17 cellular contexts compared by ENCODE assay signal in genomic region chr11:10648896-10649295, GRCh38. TPM values are rescaled to one million over a fixed set of nuclear protein-coding genes. Genes with fewer than 3 reads are reported as not detected.
DNase-seq lines count a peak whose midpoint lies in the region; ATAC-seq and TF ChIP-seq lines count a peak whose summit lies in the region.
"Had no signal": no experiment of that assay in that cellular context is flagged by ENCODE, and none has a peak within 500 bp of the region (broad histone marks: within the 10 kb centered on the region; RNA-seq: fewer than 3 reads in every experiment).

No MANE protein-coding gene starts in this region.

- H3K27ac Mint-ChIP-seq in osteocyte (ENCODE audit: unreplicated experiment): peak overlapping the region; percentile 52
- H3K27ac Mint-ChIP-seq: CD4-positive, alpha-beta T cell had no signal

- no peaks in the 10 kb centered on the region for H3K9me3 Mint-ChIP-seq in osteocyte (ENCODE audit: unreplicated experiment)
- H3K9me3 Mint-ChIP-seq: CD4-positive, alpha-beta T cell had no signal

- ATAC-seq in thoracic aorta (ENCODE audit: insufficient number of reproducible peaks, low FRiP score, low read depth): no peak
- no peak for ATAC-seq in HG03520 (IDR thresholded peaks at IDR 0.05; ENCODE audit: unreplicated experiment)
- no peak for ATAC-seq in GM18870 (IDR thresholded peaks at IDR 0.05; ENCODE audit: unreplicated experiment)
- ATAC-seq: HepG2 had no signal

- no peak overlapping the region for H3K4me3 ChIP-seq in coronary artery
- H3K4me3 ChIP-seq in thoracic aorta: no peak overlapping the region
- H3K4me3 ChIP-seq: Peyer's patch had no signal

- no peaks in the 10 kb centered on the region for H3K27me3 ChIP-seq in thoracic aorta (replicated peaks; ENCODE audit: insufficient read depth)
- H3K27me3 ChIP-seq: Peyer's patch had no signal

- TF ChIP-seq CTCF in coronary artery (IDR thresholded peaks at IDR 0.05) (no peak), osteocyte (IDR thresholded peaks at IDR 0.05) (no peak), thoracic aorta (IDR thresholded peaks at IDR 0.05) (no peak)

- no peaks in the 10 kb centered on the region for H3K27me3 Mint-ChIP-seq in osteocyte (ENCODE audit: unreplicated experiment)
- H3K27me3 Mint-ChIP-seq: CD4-positive, alpha-beta T cell had no signal

- peak overlapping the region; percentile 7 to 59 for H3K27ac ChIP-seq in coronary artery
- H3K27ac ChIP-seq in thoracic aorta: peak overlapping the region; percentile 74 to 90

- H3K9me3 ChIP-seq in thoracic aorta: no peaks in the 10 kb centered on the region
- H3K9me3 ChIP-seq: Peyer's patch had no signal

- H3K4me1 ChIP-seq in thoracic aorta (ENCODE audit: control insufficient read depth in 1 of 2, low read depth in 2 of 2): peaks cover 37 to 98% of the 10 kb centered on the region in 2 donors

- DNase-seq in EH (ENCODE audit: low read depth): peak; percentile 20
- no peak for DNase-seq in coronary artery (ENCODE audit: low spot score)
- DNase-seq in osteocyte (ENCODE audit: extremely low spot score, unreplicated experiment): no peak
- DNase-seq in thoracic aorta (ENCODE audit: low spot score): no peak
- DNase-seq in effector CD8-positive, alpha-beta T cell (lab: John Stamatoyannopoulos, UW): no peak
- no peak for DNase-seq in DMS 273 treated with DMSO at 0.1 percent for 48 hours (lab: John Stamatoyannopoulos, UW)
- DNase-seq: AML-193; CD4-positive, alpha-beta T cell; DMS79 treated with DMSO at 0.1 percent for 48 hours; Karpas-422; NCI-H187 treated with DMSO at 0.1 percent for 48 hours; NCI-H524; SHP77 had no signal

- H3K4me1 Mint-ChIP-seq in osteocyte (ENCODE audit: unreplicated experiment): peaks cover 57% of the 10 kb centered on the region

- H3K4me3 Mint-ChIP-seq in osteocyte (ENCODE audit: unreplicated experiment): no peak overlapping the region
- H3K4me3 Mint-ChIP-seq: CD4-positive, alpha-beta T cell had no signal

- no peaks in the 10 kb centered on the region for H3K36me3 Mint-ChIP-seq in osteocyte (ENCODE audit: unreplicated experiment)

- H3K36me3 ChIP-seq in thoracic aorta: peaks cover 34% of the 10 kb centered on the region
- H3K36me3 ChIP-seq: Peyer's patch had no signal

RNA-seq across cellular contexts. Expression of gene IRAG1, which starts 44.7 kb away (rescaled TPM):
- total RNA-seq in osteocyte: 22.2 and 24.0 TPM in 2 replicates
- total RNA-seq in thoracic aorta: 100 to 1,000 TPM; 281 to 393 TPM
- total RNA-seq: CD4-positive, alpha-beta T cell had no signal

Comparison
In these comparisons a context has a peak if more than half of its experiments do, and no peak if none do; other contexts are left out.
1. RNA of gene IRAG1, which starts 44.7 kb away (total RNA-seq): 281 to 393 TPM in thoracic aorta; 22.2 to 24.0 TPM in osteocyte; every median in the first group is over 10 times any median in the second.